Comparison of ENCODE assay signal across 24 cellular contexts in genomic region chr4:40413396-40413795, GRCh38.
"Had no signal": no experiment of that assay in that cellular context is flagged by ENCODE, and none has a peak within 500 bp of the region (broad histone marks: within the 10 kb centered on the region; RNA-seq: fewer than 3 reads in every experiment).

No MANE protein-coding gene starts in this region.

- H3K36me3 ChIP-seq: esophagus muscularis mucosa, gastroesophageal sphincter, heart left ventricle, left lung, lower lobe of right lung had no signal

- FAIRE-seq: colon, endothelial cell of umbilical vein, frontal cortex, islet of Langerhans, keratinocyte had no signal

- H3K36me3 Mint-ChIP-seq: mesothelial cell of epicardium had no signal

- H3K27ac Mint-ChIP-seq: mesothelial cell of epicardium had no signal

- ATAC-seq: foreskin keratinocyte, gastroesophageal sphincter, heart left ventricle, left cardiac atrium, left lung, left ventricle myocardium superior, lower lobe of right lung had no signal

- H3K4me3 Mint-ChIP-seq: mesothelial cell of epicardium, naive B cell had no signal

- H3K27me3 ChIP-seq: esophagus muscularis mucosa, foreskin keratinocyte, hepatocyte, left lung had no signal

- H3K4me3 ChIP-seq: coronary artery, dorsolateral prefrontal cortex, esophagus muscularis mucosa, gastroesophageal sphincter, heart left ventricle, hepatocyte, left lung, lower lobe of right lung, mucosa of descending colon had no signal

- DNase-seq: dermis blood vessel endothelial cell; dorsolateral prefrontal cortex; effector CD4-positive, alpha-beta T cell; effector memory CD4-positive, alpha-beta T cell; erythroblast; heart left ventricle; left cardiac atrium; left lung; left ventricle myocardium superior; lower lobe of right lung; mesenchymal stem cell; mucosa of descending colon; naive B cell had no signal

- H3K9me3 ChIP-seq: esophagus muscularis mucosa, gastroesophageal sphincter, heart left ventricle, left lung, lower lobe of right lung, mucosa of descending colon had no signal

- H3K4me1 Mint-ChIP-seq: mesothelial cell of epicardium had no signal
